In genomic region chr18:59959606-59960005, GRCh38 we compare ENCODE assay signal across 16 cellular contexts. TPM values are rescaled to one million over a fixed set of nuclear protein-coding genes. Genes with fewer than 3 reads are reported as not detected.
DNase-seq lines count a peak whose midpoint lies in the region; ATAC-seq and TF ChIP-seq lines count a peak whose summit lies in the region.
"Had no signal": no experiment of that assay in that cellular context is flagged by ENCODE, and none has a peak within 500 bp of the region (broad histone marks: within the 10 kb centered on the region; RNA-seq: fewer than 3 reads in every experiment).

No MANE protein-coding gene starts in this region.

- intact Hi-C loops in activated CD8-positive, alpha-beta T cell treated with anti-CD3 and anti-CD28 coated beads for 36 hours (cut with micrococcal nuclease), result no loop called here

- DNase-seq in activated CD8-positive, alpha-beta T cell treated with anti-CD3 and anti-CD28 coated beads for 36 hours, result no peak
- DNase-seq in activated CD8-positive, alpha-beta T cell treated with anti-CD3 and anti-CD28 coated beads, Interleukin-2, amount 10 ng/mL, durations not matched to agents 7 days and 5 days, result no peak
- DNase-seq in stimulated activated naive B cell treated with anti-CD40 and anti-IgM and Interleukin-4, amounts not matched to agents 10 μg/mL and 1 μg/mL and 100 μg/mL, for 72 hours, result no peak
- DNase-seq: 8988T, Caco-2, DMS53, NCI-H1092 treated with DMSO at 0.1 percent for 48 hours, NCI-H187, NCI-H82 had no signal

- peak; percentile 13 for ATAC-seq in activated CD8-positive, alpha-beta T cell treated with anti-CD3 and anti-CD28 coated beads for 36 hours
- ATAC-seq in activated CD8-positive, alpha-beta T cell treated with anti-CD3 and anti-CD28 coated beads, Interleukin-2, amount 10 ng/mL, durations not matched to agents 7 days and 5 days, result no peak
- ATAC-seq in stimulated activated naive B cell treated with anti-CD40 and anti-IgM and Interleukin-4, amounts not matched to agents 10 μg/mL and 1 μg/mL and 100 μg/mL, for 72 hours (replicated peaks), result peak; percentile 28 to 29
- ATAC-seq in GM21360 (IDR thresholded peaks at IDR 0.05; ENCODE audit: unreplicated experiment), result no peak
- no peak for ATAC-seq in HG03159 (IDR thresholded peaks at IDR 0.05; ENCODE audit: unreplicated experiment)
- ATAC-seq in GM18505 (IDR thresholded peaks at IDR 0.05; ENCODE audit: unreplicated experiment), result no peak

- POLR2A ChIA-PET in activated CD8-positive, alpha-beta T cell treated with anti-CD3 and anti-CD28 coated beads for 36 hours (lab: Charles Lee), result interaction anchor here (0.9 kb wide), 1 partner anchor 60 kb away, joined by 3 read pairs; the partner anchor contains the start of gene PMAIP1
- POLR2A ChIA-PET in activated CD8-positive, alpha-beta T cell treated with anti-CD3 and anti-CD28 coated beads, Interleukin-2, amount 10 ng/mL, durations not matched to agents 7 days and 5 days (lab: Charles Lee), result no interaction called here

- no peak overlapping the region for H3K4me3 Mint-ChIP-seq in activated CD8-positive, alpha-beta T cell treated with anti-CD3 and anti-CD28 coated beads for 36 hours
- H3K4me3 Mint-ChIP-seq in activated CD8-positive, alpha-beta T cell treated with anti-CD3 and anti-CD28 coated beads, Interleukin-2, amount 10 ng/mL, durations not matched to agents 7 days and 5 days, result no peak overlapping the region
- H3K4me3 Mint-ChIP-seq in stimulated activated naive B cell treated with anti-CD40 and anti-IgM and Interleukin-4, amounts not matched to agents 10 μg/mL and 1 μg/mL and 100 μg/mL, for 72 hours, result no peak overlapping the region

- no peaks in the 10 kb centered on the region for H3K36me3 ChIP-seq in KOPT-K1 (ENCODE audit: insufficient read depth, low read length)
- H3K36me3 ChIP-seq: SJSA1 had no signal

- H3K4me1 Mint-ChIP-seq in activated CD8-positive, alpha-beta T cell treated with anti-CD3 and anti-CD28 coated beads for 36 hours (ENCODE audit: low read depth), result peaks cover 8% of the 10 kb centered on the region
- peaks cover 8% of the 10 kb centered on the region for H3K4me1 Mint-ChIP-seq in activated CD8-positive, alpha-beta T cell treated with anti-CD3 and anti-CD28 coated beads, Interleukin-2, amount 10 ng/mL, durations not matched to agents 7 days and 5 days (ENCODE audit: low read depth)
- peaks cover 34 to 56% of the 10 kb centered on the region in 2 donors for H3K4me1 Mint-ChIP-seq in stimulated activated naive B cell treated with anti-CD40 and anti-IgM and Interleukin-4, amounts not matched to agents 10 μg/mL and 1 μg/mL and 100 μg/mL, for 72 hours

- CTCF ChIA-PET in activated CD8-positive, alpha-beta T cell treated with anti-CD3 and anti-CD28 coated beads for 36 hours (lab: Charles Lee), result interaction anchor here (1.0 kb wide), 1 partner anchor 28 kb away, joined by 3 read pairs; no protein-coding TSS in a partner anchor
- CTCF ChIA-PET in activated CD8-positive, alpha-beta T cell treated with anti-CD3 and anti-CD28 coated beads, Interleukin-2, amount 10 ng/mL, durations not matched to agents 7 days and 5 days (lab: Charles Lee), result no interaction called here

- TF ChIP-seq POLR2A in GM18505 (IDR thresholded peaks at IDR 0.05; ENCODE audit: borderline replicate concordance, extremely low read depth, insufficient read depth, insufficient read length), result no peak

- H3K27ac ChIP-seq in KOPT-K1 (ENCODE audit: low read depth, low read length, poor library complexity, severe bottlenecking), result peak overlapping the region; percentile 45
- H3K27ac ChIP-seq in VCaP, result peak overlapping the region; percentile 84
- H3K27ac ChIP-seq: RWPE1, SJSA1 had no signal

- no peak for TF ChIP-seq CTCF in activated CD8-positive, alpha-beta T cell treated with anti-CD3 and anti-CD28 coated beads for 36 hours (IDR thresholded peaks at IDR 0.05)
- no peak for TF ChIP-seq CTCF in VCaP (conservative IDR thresholded peaks at IDR 0.05)

- no peaks in the 10 kb centered on the region for H3K36me3 Mint-ChIP-seq in activated CD8-positive, alpha-beta T cell treated with anti-CD3 and anti-CD28 coated beads for 36 hours (ENCODE audit: low read depth)
- H3K36me3 Mint-ChIP-seq in activated CD8-positive, alpha-beta T cell treated with anti-CD3 and anti-CD28 coated beads, Interleukin-2, amount 10 ng/mL, durations not matched to agents 7 days and 5 days (ENCODE audit: low read depth), result no peaks in the 10 kb centered on the region
- no peaks in the 10 kb centered on the region for H3K36me3 Mint-ChIP-seq in stimulated activated naive B cell treated with anti-CD40 and anti-IgM and Interleukin-4, amounts not matched to agents 10 μg/mL and 1 μg/mL and 100 μg/mL, for 72 hours

- H3K9me3 ChIP-seq in KOPT-K1 (ENCODE audit: insufficient read depth, low read length, poor library complexity, severe bottlenecking), result no peaks in the 10 kb centered on the region
- H3K9me3 ChIP-seq: Caco-2, SJSA1 had no signal

- peaks cover 9% of the 10 kb centered on the region for H3K27me3 Mint-ChIP-seq in activated CD8-positive, alpha-beta T cell treated with anti-CD3 and anti-CD28 coated beads for 36 hours
- peaks cover 17% of the 10 kb centered on the region for H3K27me3 Mint-ChIP-seq in activated CD8-positive, alpha-beta T cell treated with anti-CD3 and anti-CD28 coated beads, Interleukin-2, amount 10 ng/mL, durations not matched to agents 7 days and 5 days (ENCODE audit: low read depth)
- H3K27me3 Mint-ChIP-seq in stimulated activated naive B cell treated with anti-CD40 and anti-IgM and Interleukin-4, amounts not matched to agents 10 μg/mL and 1 μg/mL and 100 μg/mL, for 72 hours, result no peaks in the 10 kb centered on the region

- no peaks in the 10 kb centered on the region for H3K9me3 Mint-ChIP-seq in activated CD8-positive, alpha-beta T cell treated with anti-CD3 and anti-CD28 coated beads for 36 hours
- no peaks in the 10 kb centered on the region for H3K9me3 Mint-ChIP-seq in activated CD8-positive, alpha-beta T cell treated with anti-CD3 and anti-CD28 coated beads, Interleukin-2, amount 10 ng/mL, durations not matched to agents 7 days and 5 days (ENCODE audit: insufficient read depth)
- H3K9me3 Mint-ChIP-seq in stimulated activated naive B cell treated with anti-CD40 and anti-IgM and Interleukin-4, amounts not matched to agents 10 μg/mL and 1 μg/mL and 100 μg/mL, for 72 hours, result peaks cover 3% of the 10 kb centered on the region in 2 donors

- no peak overlapping the region for H3K27ac Mint-ChIP-seq in activated CD8-positive, alpha-beta T cell treated with anti-CD3 and anti-CD28 coated beads for 36 hours
- H3K27ac Mint-ChIP-seq in activated CD8-positive, alpha-beta T cell treated with anti-CD3 and anti-CD28 coated beads, Interleukin-2, amount 10 ng/mL, durations not matched to agents 7 days and 5 days, result no peak overlapping the region
- H3K27ac Mint-ChIP-seq in stimulated activated naive B cell treated with anti-CD40 and anti-IgM and Interleukin-4, amounts not matched to agents 10 μg/mL and 1 μg/mL and 100 μg/mL, for 72 hours, result peak overlapping the region; percentile 2

RNA-seq across cellular contexts. Expression of gene PMAIP1, which starts 59.8 kb away (rescaled TPM):
- total RNA-seq in activated CD8-positive, alpha-beta T cell treated with anti-CD3 and anti-CD28 coated beads for 36 hours, result 10 to 100 TPM; 92.8 to 98.9 TPM
- 10 to 100 TPM; 26.4 to 30.5 TPM for total RNA-seq in activated CD8-positive, alpha-beta T cell treated with anti-CD3 and anti-CD28 coated beads, Interleukin-2, amount 10 ng/mL, durations not matched to agents 7 days and 5 days

Comparison
In these comparisons a context has a peak if more than half of its experiments do, and no peak if none do; other contexts are left out.
1. ATAC-seq: peak in activated CD8-positive, alpha-beta T cell treated with anti-CD3 and anti-CD28 coated beads for 36 hours (single experiment) and stimulated activated naive B cell treated with anti-CD40 and anti-IgM and Interleukin-4, amounts not matched to agents 10 μg/mL and 1 μg/mL and 100 μg/mL, for 72 hours (2 of 2); none in activated CD8-positive, alpha-beta T cell treated with anti-CD3 and anti-CD28 coated beads, Interleukin-2, amount 10 ng/mL, durations not matched to agents 7 days and 5 days (single experiment), GM21360 (single experiment), HG03159 (single experiment) and GM18505 (single experiment).